8 cellular contexts compared by ENCODE assay signal in genomic region chr11:75524576-75525432, GRCh38. TPM values are rescaled to one million over a fixed set of nuclear protein-coding genes. Genes with fewer than 3 reads are reported as not detected.
A peak's percentile ranks its signal among the peaks of the same experiment; 100 is the strongest.
DNase-seq lines count a peak whose midpoint lies in the region; ATAC-seq and TF ChIP-seq lines count a peak whose summit lies in the region.

No MANE protein-coding gene starts in this region.

- no peaks in the 10 kb centered on the region for H3K36me3 ChIP-seq in CD4-positive, CD25-positive, alpha-beta regulatory T cell (ENCODE audit: control insufficient read depth, insufficient read depth, low read length)
- H3K36me3 ChIP-seq in H7 (replicated peaks; ENCODE audit: control insufficient read depth, insufficient read depth, low read length) (no peaks in the 10 kb centered on the region), RWPE2 (ENCODE audit: low read depth) (no peaks in the 10 kb centered on the region), liver (ENCODE audit: control insufficient read depth in 4 of 4, insufficient read depth in 3 of 4, low read depth in 1 of 4, low read length in 3 of 4) (no peaks in the 10 kb centered on the region), stomach smooth muscle (ENCODE audit: control insufficient read depth in 2 of 2, insufficient read depth in 2 of 2, low read length in 2 of 2) (no peaks in the 10 kb centered on the region)

- no peaks in the 10 kb centered on the region for H3K9me3 ChIP-seq in CD4-positive, CD25-positive, alpha-beta regulatory T cell (ENCODE audit: control insufficient read depth in 2 of 2, low read length in 2 of 2)
- H3K9me3 ChIP-seq in RWPE2 (ENCODE audit: severe bottlenecking) (no peaks in the 10 kb centered on the region), liver (ENCODE audit: control insufficient read depth in 4 of 4, low read length in 3 of 4) (no peaks in the 10 kb centered on the region), stomach smooth muscle (ENCODE audit: control insufficient read depth in 2 of 2, low read length in 2 of 2) (no peaks in the 10 kb centered on the region)

- peak overlapping the region; percentile 76 for H3K4me3 ChIP-seq in CD4-positive, CD25-positive, alpha-beta regulatory T cell (ENCODE audit: low read depth, low read length)
- H3K4me3 ChIP-seq in H7 (ENCODE audit: insufficient read depth, low read depth, low read length) (peak overlapping the region; percentile 80), RWPE2 (ENCODE audit: severe bottlenecking) (peak overlapping the region; percentile 69), liver (ENCODE audit: low read depth in 1 of 3, low read length in 3 of 3) (peak overlapping the region; percentile 42 to 76 (median 45)), stomach smooth muscle (ENCODE audit: low read length in 2 of 2) (peak overlapping the region; percentile 67 to 82)

- TF ChIP-seq RAD21 in liver (IDR thresholded peaks at IDR 0.05) = no peak

- peak overlapping the region; percentile 41 for H3K27ac ChIP-seq in CD4-positive, CD25-positive, alpha-beta regulatory T cell (ENCODE audit: insufficient read depth, low read length, poor library complexity, severe bottlenecking)
- no peak overlapping the region for H3K27ac ChIP-seq in RWPE2 (ENCODE audit: poor library complexity, severe bottlenecking)
- no peak overlapping the region for H3K27ac ChIP-seq in liver (ENCODE audit: low read depth in 1 of 2, low read length in 2 of 2)
- no peak overlapping the region for H3K27ac ChIP-seq in stomach smooth muscle (ENCODE audit: low read length)

- peaks cover 0 to 2% (median 0%) of the 10 kb centered on the region in 7 donors for H3K9me3 Mint-ChIP-seq in CD4-positive, CD25-positive, alpha-beta regulatory T cell
- no peaks in the 10 kb centered on the region for H3K9me3 Mint-ChIP-seq in brain

- H3K9ac ChIP-seq in liver (ENCODE audit: low read depth in 1 of 2, low read length in 2 of 2) = no peak overlapping the region
- peak overlapping the region; percentile 28 to 36 for H3K9ac ChIP-seq in stomach smooth muscle (ENCODE audit: low read length in 2 of 2)

- DNase-seq in CD4-positive, CD25-positive, alpha-beta regulatory T cell = peak; percentile 41 to 48 (median 43)
- DNase-seq in H7 = peak; percentile 89
- no peak for DNase-seq in RWPE2 (ENCODE audit: low spot score)
- no peak for DNase-seq in NCI-H2107 (lab: John Stamatoyannopoulos, UW)

- no peaks in the 10 kb centered on the region for H3K27me3 Mint-ChIP-seq in CD4-positive, CD25-positive, alpha-beta regulatory T cell
- H3K27me3 Mint-ChIP-seq in brain = peaks cover 30% of the 10 kb centered on the region

- H3K27me3 ChIP-seq in CD4-positive, CD25-positive, alpha-beta regulatory T cell (ENCODE audit: control insufficient read depth, insufficient read depth, low read length) = no peaks in the 10 kb centered on the region
- H3K27me3 ChIP-seq in H7 (ENCODE audit: control insufficient read depth, insufficient read depth, low read length) (peaks cover 28% of the 10 kb centered on the region), RWPE2 (ENCODE audit: insufficient read depth, poor library complexity, severe bottlenecking) (no peaks in the 10 kb centered on the region), liver (ENCODE audit: control insufficient read depth in 4 of 4, insufficient read depth in 4 of 4, low read length in 3 of 4) (no peaks in the 10 kb centered on the region), stomach smooth muscle (ENCODE audit: control insufficient read depth in 1 of 2, insufficient read depth in 2 of 2, low read length in 2 of 2) (peaks cover 11 to 13% of the 10 kb centered on the region in 2 donors)

- peak overlapping the region; percentile 92 to 99 (median 94) for H3K4me3 Mint-ChIP-seq in CD4-positive, CD25-positive, alpha-beta regulatory T cell
- H3K4me3 Mint-ChIP-seq in brain = peak overlapping the region; percentile 86 to 92 (median 89)

- H3K36me3 Mint-ChIP-seq in CD4-positive, CD25-positive, alpha-beta regulatory T cell = no peaks in the 10 kb centered on the region
- H3K36me3 Mint-ChIP-seq in brain = no peaks in the 10 kb centered on the region

- H3K27ac Mint-ChIP-seq in CD4-positive, CD25-positive, alpha-beta regulatory T cell = peak overlapping the region; percentile 80 to 89 (median 85)
- H3K27ac Mint-ChIP-seq in brain = peak overlapping the region in 4 of 5 experiments; percentile 41 to 80 (median 58)

- TF ChIP-seq CTCF in RWPE2 (IDR thresholded peaks at IDR 0.05; ENCODE audit: poor library complexity, severe bottlenecking) = no peak
- no peak for TF ChIP-seq CTCF in brain (conservative IDR thresholded peaks at IDR 0.05)
- TF ChIP-seq CTCF in liver (IDR thresholded peaks at IDR 0.05; ENCODE audit: low read depth, low read length, missing input control) = no peak

- peaks cover 11 to 57% (median 34%) of the 10 kb centered on the region in 4 donors for H3K4me1 Mint-ChIP-seq in CD4-positive, CD25-positive, alpha-beta regulatory T cell
- H3K4me1 Mint-ChIP-seq in brain = peaks cover 61% of the 10 kb centered on the region

- WGBS in liver = 18% methylated on average over 52 of the region's 52 CpGs

- ATAC-seq in CD4-positive, CD25-positive, alpha-beta regulatory T cell (ENCODE audit: low read depth in 2 of 2) = no peak
- ATAC-seq in RWPE2 (ENCODE audit: low read depth) (peak; percentile 2; the same call in 1 of the 3 replicates), GM18520 (IDR thresholded peaks at IDR 0.05; ENCODE audit: unreplicated experiment) (no peak)

- H3K4me1 ChIP-seq in CD4-positive, CD25-positive, alpha-beta regulatory T cell (ENCODE audit: control insufficient read depth, insufficient read depth, low read length, poor library complexity, severe bottlenecking) = peaks cover 39% of the 10 kb centered on the region
- H3K4me1 ChIP-seq in RWPE2 (ENCODE audit: insufficient read depth, poor library complexity, severe bottlenecking) (no peaks in the 10 kb centered on the region), liver (ENCODE audit: control insufficient read depth in 4 of 4, insufficient read depth in 4 of 4, low read length in 3 of 4) (peaks cover 10 to 37% (median 22%) of the 10 kb centered on the region in 4 donors), stomach smooth muscle (ENCODE audit: control insufficient read depth, insufficient read depth, low read length) (peaks cover 10% of the 10 kb centered on the region)

TF ChIP-seq in liver, 16 proteins besides CTCF, POLR2A, EP300 and RAD21:
- TF ChIP-seq HNF4G (IDR thresholded peaks at IDR 0.05) (no peak), YY1 (IDR thresholded peaks at IDR 0.05) (no peak), FOXA1 (IDR thresholded peaks at IDR 0.05) (no peak), HNF4A (conservative IDR thresholded peaks at IDR 0.05) (no peak), FOXA2 (IDR thresholded peaks at IDR 0.05) (no peak)
- TF ChIP-seq, protein P1, sequence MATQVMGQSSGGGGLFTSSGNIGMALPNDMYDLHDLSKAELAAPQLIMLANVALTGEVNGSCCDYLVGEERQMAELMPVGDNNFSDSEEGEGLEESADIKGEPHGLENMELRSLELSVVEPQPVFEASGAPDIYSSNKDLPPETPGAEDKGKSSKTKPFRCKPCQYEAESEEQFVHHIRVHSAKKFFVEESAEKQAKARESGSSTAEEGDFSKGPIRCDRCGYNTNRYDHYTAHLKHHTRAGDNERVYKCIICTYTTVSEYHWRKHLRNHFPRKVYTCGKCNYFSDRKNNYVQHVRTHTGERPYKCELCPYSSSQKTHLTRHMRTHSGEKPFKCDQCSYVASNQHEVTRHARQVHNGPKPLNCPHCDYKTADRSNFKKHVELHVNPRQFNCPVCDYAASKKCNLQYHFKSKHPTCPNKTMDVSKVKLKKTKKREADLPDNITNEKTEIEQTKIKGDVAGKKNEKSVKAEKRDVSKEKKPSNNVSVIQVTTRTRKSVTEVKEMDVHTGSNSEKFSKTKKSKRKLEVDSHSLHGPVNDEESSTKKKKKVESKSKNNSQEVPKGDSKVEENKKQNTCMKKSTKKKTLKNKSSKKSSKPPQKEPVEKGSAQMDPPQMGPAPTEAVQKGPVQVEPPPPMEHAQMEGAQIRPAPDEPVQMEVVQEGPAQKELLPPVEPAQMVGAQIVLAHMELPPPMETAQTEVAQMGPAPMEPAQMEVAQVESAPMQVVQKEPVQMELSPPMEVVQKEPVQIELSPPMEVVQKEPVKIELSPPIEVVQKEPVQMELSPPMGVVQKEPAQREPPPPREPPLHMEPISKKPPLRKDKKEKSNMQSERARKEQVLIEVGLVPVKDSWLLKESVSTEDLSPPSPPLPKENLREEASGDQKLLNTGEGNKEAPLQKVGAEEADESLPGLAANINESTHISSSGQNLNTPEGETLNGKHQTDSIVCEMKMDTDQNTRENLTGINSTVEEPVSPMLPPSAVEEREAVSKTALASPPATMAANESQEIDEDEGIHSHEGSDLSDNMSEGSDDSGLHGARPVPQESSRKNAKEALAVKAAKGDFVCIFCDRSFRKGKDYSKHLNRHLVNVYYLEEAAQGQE (IDR thresholded peaks at IDR 0.05) = no peak

RNA-seq across cellular contexts. Expression of gene GDPD5, which starts 0.9 kb away (rescaled TPM):
- total RNA-seq in CD4-positive, CD25-positive, alpha-beta regulatory T cell = 170 TPM
- polyA plus RNA-seq in CD4-positive, CD25-positive, alpha-beta regulatory T cell = 10 to 100 TPM in 3 of 4 donors, 1 to 10 TPM in 1; 8.0 to 23.4 (median 15.9) TPM
- 11.2 and 12.5 TPM in 2 replicates for total RNA-seq in H7 (2014; rRNA removed; shearing (Covaris generic))
- 18.9 TPM for polyA plus RNA-seq in brain (ENCODE audit: insufficient read depth, low read depth, low replicate concordance)
- 10 to 100 TPM in 1 of 2 donors, 1 to 10 TPM in 1; 4.8 to 22.8 TPM for total RNA-seq in liver
- 1 to 10 TPM; 3.0 to 3.7 TPM for polyA plus RNA-seq in liver

RNA-seq across cellular contexts. Expression of gene SERPINH1, which starts 37.2 kb away (rescaled TPM):
- 3.4 TPM for total RNA-seq in CD4-positive, CD25-positive, alpha-beta regulatory T cell
- 1 to 10 TPM; 1.2 to 4.5 (median 3.3) TPM for polyA plus RNA-seq in CD4-positive, CD25-positive, alpha-beta regulatory T cell
- total RNA-seq in H7 (2014; rRNA removed; shearing (Covaris generic)) = 540 and 638 TPM in 2 replicates
- 53.2 TPM for polyA plus RNA-seq in brain (ENCODE audit: insufficient read depth, low read depth, low replicate concordance)
- 100 to 1,000 TPM in 1 of 2 donors, 10 to 100 TPM in 1; 95.3 to 118 TPM for total RNA-seq in liver
- polyA plus RNA-seq in liver = 10 to 100 TPM in 1 of 2 donors, 1 to 10 TPM in 1; 5.0 to 42.1 TPM

Comparison
In these comparisons a context has a peak if more than half of its experiments do, and no peak if none do; other contexts are left out.
1. DNase-seq: peak in CD4-positive, CD25-positive, alpha-beta regulatory T cell (3 of 3) and H7 (single experiment); none in RWPE2 (single experiment) and NCI-H2107 (single experiment).
2. H3K9ac ChIP-seq: peak in stomach smooth muscle (2 of 2); none in liver (0 of 2).
3. RNA of gene SERPINH1, which starts 37.2 kb away (total RNA-seq): 540 to 638 TPM in H7 and 95.3 to 118 TPM in liver; 3.4 TPM in CD4-positive, CD25-positive, alpha-beta regulatory T cell (single experiment); every median in the first group is over 10 times any median in the second.
4. Peak in every context shown above with its lines, with median percentiles within 50 percentile points of each other: H3K4me3 ChIP-seq.